Comparison of ENCODE assay signal across 14 cellular contexts in genomic region chr5:3593771-3594513, GRCh38. TPM values are rescaled to one million over a fixed set of nuclear protein-coding genes. Genes with fewer than 3 reads are reported as not detected.
A peak's percentile ranks its signal among the peaks of the same experiment; 100 is the strongest.
DNase-seq lines count a peak whose midpoint lies in the region; ATAC-seq lines count a peak whose summit lies in the region.
"Had no signal": no experiment of that assay in that cellular context is flagged by ENCODE, and none has a peak within 500 bp of the region (broad histone marks: within the 10 kb centered on the region; RNA-seq: fewer than 3 reads in every experiment).

No MANE protein-coding gene starts in this region.

- no peak for DNase-seq in activated CD4-positive, alpha-beta memory T cell treated with anti-CD3 and anti-CD28 coated beads, Interleukin-2, amount 10 ng/mL, durations not matched to agents 7 days and 5 days
- DNase-seq in activated CD4-positive, alpha-beta memory T cell treated with anti-CD3 and anti-CD28 coated beads for 36 hours, result no peak
- DNase-seq in activated T-helper 1 cell treated with anti-CD3 and anti-CD28 coated beads, Interleukin-12 subunit alpha, Interleukin-12 subunit beta, Interleukin-2, Interleukin-4 antibody, amounts not matched to agents 30 ng/mL and 10 ng/mL and 1 ng/mL, durations not matched to agents 14 hours and 24 hours and 36 hours (ENCODE audit: low spot score), result no peak
- DNase-seq in glomerular visceral epithelial cell (ENCODE audit: extremely low spot score) (no peak), NCI-H524 treated with DMSO at 0.1 percent for 48 hours (lab: John Stamatoyannopoulos, UW) (no peak)
- DNase-seq: activated CD8-positive, alpha-beta memory T cell treated with anti-CD3 and anti-CD28 coated beads for 24 hours; NCI-H2029; sigmoid colon had no signal

- CTCF ChIA-PET in activated CD4-positive, alpha-beta memory T cell treated with anti-CD3 and anti-CD28 coated beads, Interleukin-2, amount 10 ng/mL, durations not matched to agents 7 days and 5 days (lab: Charles Lee), result no interaction called here
- CTCF ChIA-PET in activated CD4-positive, alpha-beta memory T cell treated with anti-CD3 and anti-CD28 coated beads for 36 hours (lab: Charles Lee), result no interaction called here

- POLR2A ChIA-PET in activated CD4-positive, alpha-beta memory T cell treated with anti-CD3 and anti-CD28 coated beads, Interleukin-2, amount 10 ng/mL, durations not matched to agents 7 days and 5 days (lab: Charles Lee), result no interaction called here
- POLR2A ChIA-PET in activated CD4-positive, alpha-beta memory T cell treated with anti-CD3 and anti-CD28 coated beads for 36 hours (lab: Charles Lee), result no interaction called here

- H3K4me1 ChIP-seq in subcutaneous abdominal adipose tissue (ENCODE audit: control insufficient read depth in 5 of 5, insufficient read depth in 5 of 5, low read length in 5 of 5), result peaks cover 0 to 51% (median 45%) of the 10 kb centered on the region in 5 donors

- H3K9me3 ChIP-seq in iPS-18c (ENCODE audit: control insufficient read depth, insufficient read depth, low read length) (peaks cover 2% of the 10 kb centered on the region), subcutaneous abdominal adipose tissue (ENCODE audit: control insufficient read depth in 5 of 5, low read length in 5 of 5) (no peaks in the 10 kb centered on the region)
- H3K9me3 ChIP-seq: sigmoid colon had no signal

- H3K4me1 Mint-ChIP-seq in activated CD4-positive, alpha-beta memory T cell treated with anti-CD3 and anti-CD28 coated beads, Interleukin-2, amount 10 ng/mL, durations not matched to agents 7 days and 5 days, result no peaks in the 10 kb centered on the region
- peaks cover 3% of the 10 kb centered on the region for H3K4me1 Mint-ChIP-seq in activated CD4-positive, alpha-beta memory T cell treated with anti-CD3 and anti-CD28 coated beads for 36 hours (ENCODE audit: low read depth)
- H3K4me1 Mint-ChIP-seq in activated T-helper 1 cell treated with anti-CD3 and anti-CD28 coated beads, Interleukin-12 subunit alpha, Interleukin-12 subunit beta, Interleukin-2, Interleukin-4 antibody, amounts not matched to agents 30 ng/mL and 10 ng/mL and 1 ng/mL, durations not matched to agents 14 hours and 24 hours and 36 hours (ENCODE audit: low read depth), result no peaks in the 10 kb centered on the region
- H3K4me1 Mint-ChIP-seq: IgD-negative memory B cell had no signal

- H3K27me3 Mint-ChIP-seq in activated CD4-positive, alpha-beta memory T cell treated with anti-CD3 and anti-CD28 coated beads, Interleukin-2, amount 10 ng/mL, durations not matched to agents 7 days and 5 days, result peaks cover 57% of the 10 kb centered on the region
- H3K27me3 Mint-ChIP-seq in activated CD4-positive, alpha-beta memory T cell treated with anti-CD3 and anti-CD28 coated beads for 36 hours, result peaks cover 61% of the 10 kb centered on the region
- H3K27me3 Mint-ChIP-seq in activated T-helper 1 cell treated with anti-CD3 and anti-CD28 coated beads, Interleukin-12 subunit alpha, Interleukin-12 subunit beta, Interleukin-2, Interleukin-4 antibody, amounts not matched to agents 30 ng/mL and 10 ng/mL and 1 ng/mL, durations not matched to agents 14 hours and 24 hours and 36 hours (ENCODE audit: insufficient read depth), result peaks cover 67% of the 10 kb centered on the region

- no peaks in the 10 kb centered on the region for H3K9me3 Mint-ChIP-seq in activated CD4-positive, alpha-beta memory T cell treated with anti-CD3 and anti-CD28 coated beads, Interleukin-2, amount 10 ng/mL, durations not matched to agents 7 days and 5 days
- peaks cover 2% of the 10 kb centered on the region for H3K9me3 Mint-ChIP-seq in activated CD4-positive, alpha-beta memory T cell treated with anti-CD3 and anti-CD28 coated beads for 36 hours
- H3K9me3 Mint-ChIP-seq in activated T-helper 1 cell treated with anti-CD3 and anti-CD28 coated beads, Interleukin-12 subunit alpha, Interleukin-12 subunit beta, Interleukin-2, Interleukin-4 antibody, amounts not matched to agents 30 ng/mL and 10 ng/mL and 1 ng/mL, durations not matched to agents 14 hours and 24 hours and 36 hours, result no peaks in the 10 kb centered on the region

- H3K27ac ChIP-seq in subcutaneous abdominal adipose tissue (ENCODE audit: low read depth, low read length), result peak overlapping the region; percentile 10
- H3K27ac ChIP-seq: sigmoid colon had no signal

- no peak for ATAC-seq in GM18907 (IDR thresholded peaks at IDR 0.05; ENCODE audit: unreplicated experiment)

- peak overlapping the region; percentile 32 for H3K4me3 Mint-ChIP-seq in activated CD4-positive, alpha-beta memory T cell treated with anti-CD3 and anti-CD28 coated beads, Interleukin-2, amount 10 ng/mL, durations not matched to agents 7 days and 5 days
- no peak overlapping the region for H3K4me3 Mint-ChIP-seq in activated CD4-positive, alpha-beta memory T cell treated with anti-CD3 and anti-CD28 coated beads for 36 hours
- no peak overlapping the region for H3K4me3 Mint-ChIP-seq in activated T-helper 1 cell treated with anti-CD3 and anti-CD28 coated beads, Interleukin-12 subunit alpha, Interleukin-12 subunit beta, Interleukin-2, Interleukin-4 antibody, amounts not matched to agents 30 ng/mL and 10 ng/mL and 1 ng/mL, durations not matched to agents 14 hours and 24 hours and 36 hours
- H3K4me3 Mint-ChIP-seq: IgD-negative memory B cell had no signal

- H3K4me3 ChIP-seq in iPS-18c (ENCODE audit: insufficient read depth, low read depth, low read length) (peak overlapping the region; percentile 47), subcutaneous abdominal adipose tissue (ENCODE audit: low read depth in 1 of 5, low read length in 5 of 5) (peak overlapping the region in 3 of 5 donors; percentile 51 to 62 (median 57))
- H3K4me3 ChIP-seq: lung had no signal

- H3K9ac ChIP-seq in subcutaneous abdominal adipose tissue (ENCODE audit: low read length in 5 of 5), result peak overlapping the region in 1 of 5 donors; percentile 62

- H3K36me3 Mint-ChIP-seq in activated CD4-positive, alpha-beta memory T cell treated with anti-CD3 and anti-CD28 coated beads, Interleukin-2, amount 10 ng/mL, durations not matched to agents 7 days and 5 days (ENCODE audit: low read depth), result peaks cover 5% of the 10 kb centered on the region
- peaks cover 8% of the 10 kb centered on the region for H3K36me3 Mint-ChIP-seq in activated CD4-positive, alpha-beta memory T cell treated with anti-CD3 and anti-CD28 coated beads for 36 hours
- H3K36me3 Mint-ChIP-seq in activated T-helper 1 cell treated with anti-CD3 and anti-CD28 coated beads, Interleukin-12 subunit alpha, Interleukin-12 subunit beta, Interleukin-2, Interleukin-4 antibody, amounts not matched to agents 30 ng/mL and 10 ng/mL and 1 ng/mL, durations not matched to agents 14 hours and 24 hours and 36 hours (ENCODE audit: low read depth), result peaks cover 2% of the 10 kb centered on the region

- intact Hi-C loops in activated CD4-positive, alpha-beta memory T cell treated with anti-CD3 and anti-CD28 coated beads for 36 hours (cut with micrococcal nuclease), result loop anchor here (10.0 kb wide), 1 partner anchor 1709 kb away; the partner anchor contains the start of gene IRX4
- intact Hi-C loops in activated T-helper 1 cell treated with anti-CD3 and anti-CD28 coated beads, Interleukin-12 subunit alpha, Interleukin-12 subunit beta, Interleukin-2, Interleukin-4 antibody, amounts not matched to agents 30 ng/mL and 10 ng/mL and 1 ng/mL, durations not matched to agents 14 hours and 24 hours and 36 hours (cut with micrococcal nuclease), result loop anchor here (5.0 kb wide), 1 partner anchor 842 kb away; the partner anchor contains the start of gene IRX2

- no peaks in the 10 kb centered on the region for H3K36me3 ChIP-seq in subcutaneous abdominal adipose tissue (ENCODE audit: control insufficient read depth in 5 of 5, insufficient read depth in 5 of 5, low read length in 5 of 5)
- H3K36me3 ChIP-seq: sigmoid colon had no signal

- peak overlapping the region; percentile 60 for H3K27ac Mint-ChIP-seq in activated CD4-positive, alpha-beta memory T cell treated with anti-CD3 and anti-CD28 coated beads, Interleukin-2, amount 10 ng/mL, durations not matched to agents 7 days and 5 days
- H3K27ac Mint-ChIP-seq in activated CD4-positive, alpha-beta memory T cell treated with anti-CD3 and anti-CD28 coated beads for 36 hours, result no peak overlapping the region
- H3K27ac Mint-ChIP-seq in activated T-helper 1 cell treated with anti-CD3 and anti-CD28 coated beads, Interleukin-12 subunit alpha, Interleukin-12 subunit beta, Interleukin-2, Interleukin-4 antibody, amounts not matched to agents 30 ng/mL and 10 ng/mL and 1 ng/mL, durations not matched to agents 14 hours and 24 hours and 36 hours, result peak overlapping the region; percentile 55

- peaks cover 4 to 58% (median 42%) of the 10 kb centered on the region in 5 donors for H3K27me3 ChIP-seq in subcutaneous abdominal adipose tissue (ENCODE audit: control insufficient read depth in 5 of 5, insufficient read depth in 4 of 5, low read length in 5 of 5)

RNA-seq across cellular contexts. Expression of gene IRX1, which starts 1.7 kb away (rescaled TPM):
- total RNA-seq in activated CD4-positive, alpha-beta memory T cell treated with anti-CD3 and anti-CD28 coated beads, Interleukin-2, amount 10 ng/mL, durations not matched to agents 7 days and 5 days, result not detected
- not detected for total RNA-seq in activated CD4-positive, alpha-beta memory T cell treated with anti-CD3 and anti-CD28 coated beads for 36 hours
- not detected in 2 replicates for total RNA-seq in activated T-helper 1 cell treated with anti-CD3 and anti-CD28 coated beads, Interleukin-12 subunit alpha, Interleukin-12 subunit beta, Interleukin-2, Interleukin-4 antibody, amounts not matched to agents 30 ng/mL and 10 ng/mL and 1 ng/mL, durations not matched to agents 14 hours and 24 hours and 36 hours
- total RNA-seq: A673, sigmoid colon had no signal
